28 cellular contexts compared by ENCODE assay signal in genomic region chr22:42732071-42732470, GRCh38. TPM values are rescaled to one million over a fixed set of nuclear protein-coding genes. Genes with fewer than 3 reads are reported as not detected.
"Had no signal": no experiment of that assay in that cellular context is flagged by ENCODE, and none has a peak within 500 bp of the region (broad histone marks: within the 10 kb centered on the region; RNA-seq: fewer than 3 reads in every experiment).

No MANE protein-coding gene starts in this region.

- H3K4me1 Mint-ChIP-seq: activated T-helper 17 cell treated with anti-CD3 and anti-CD28 coated beads, Interleukin-2, amount 50 U/mL, for 72 hours; T-helper 17 cell had no signal

- H3K9me3 ChIP-seq: body of pancreas, esophagus squamous epithelium, gastroesophageal sphincter had no signal

- H3K27ac Mint-ChIP-seq: activated B cell treated with CpG ODN at 0.5 μM for 24 hours; activated CD8-positive, alpha-beta T cell treated with anti-CD3 and anti-CD28 coated beads for 36 hours; activated naive CD8-positive, alpha-beta T cell; activated T-helper 17 cell treated with anti-CD3 and anti-CD28 coated beads, Interleukin-2, amount 50 U/mL, for 72 hours; T-helper 17 cell; T-helper 2 cell treated with Interferon-gamma antibody and Interleukin-4, amounts not matched to agents 5 μg/mL and 100 μg/mL, for 36 hours had no signal

- H3K4me3 ChIP-seq: body of pancreas, esophagus squamous epithelium, gastroesophageal sphincter had no signal

- H3K27ac ChIP-seq: body of pancreas, epithelial cell of prostate, esophagus squamous epithelium, gastroesophageal sphincter, WERI-Rb-1 had no signal

- H3K36me3 Mint-ChIP-seq: activated naive CD8-positive, alpha-beta T cell had no signal

- H3K4me1 ChIP-seq: body of pancreas, gastroesophageal sphincter had no signal

- ATAC-seq: activated CD4-positive, CD25-positive, alpha-beta regulatory T cell treated with anti-CD3 and anti-CD28 coated beads, Interleukin-2, amount 50 U/mL, for 24 hours; activated CD8-positive, alpha-beta T cell treated with anti-CD3 and anti-CD28 coated beads for 36 hours; activated T-cell treated with anti-CD3 and anti-CD28 coated beads, Interleukin-2, amount 50 U/mL, for 4 hours; activated T-helper 17 cell treated with anti-CD3 and anti-CD28 coated beads, Interleukin-2, amount 50 U/mL, for 72 hours; body of pancreas; gastroesophageal sphincter; T-helper 17 cell had no signal

- DNase-seq: activated B cell treated with CpG ODN at 0.5 μM for 24 hours; activated CD4-positive, alpha-beta T cell treated with anti-CD3 and anti-CD28 coated beads for 48 hours; activated CD4-positive, alpha-beta T cell treated with anti-CD3 and anti-CD28 coated beads, Interleukin-2, amount 50 U/mL, for 1 hour; activated CD4-positive, alpha-beta T cell treated with anti-CD3 and anti-CD28 coated beads, Interleukin-2, amount 50 U/mL, for 48 hours; activated CD8-positive, alpha-beta memory T cell treated with anti-CD3 and anti-CD28 coated beads for 24 hours; activated CD8-positive, alpha-beta T cell treated with anti-CD3 and anti-CD28 coated beads for 36 hours; activated effector memory CD4-positive, alpha-beta T cell treated with Interleukin-2 at 50 U/mL for 16 hours; activated gamma-delta T cell treated with Interleukin-2 at 50 U/mL for 16 hours; activated naive CD4-positive, alpha-beta T cell treated with anti-CD3 and anti-CD28 coated beads, Interleukin-2, amount 50 U/mL, for 16 hours; activated naive CD4-positive, alpha-beta T cell treated with Interleukin-2 at 50 U/mL for 16 hours; activated T-cell treated with anti-CD3 and anti-CD28 coated beads, Interleukin-2, amount 50 U/mL, for 4 hours; amniotic stem cell; anterior cingulate cortex; body of pancreas; caudate nucleus; effector CD8-positive, alpha-beta T cell; esophagus squamous epithelium; foreskin melanocyte; T-helper 1 cell; T-helper 17 cell; T1000; WERI-Rb-1 had no signal

- H3K27me3 ChIP-seq: body of pancreas, esophagus squamous epithelium, gastroesophageal sphincter had no signal

- H3K4me3 Mint-ChIP-seq: activated B cell treated with CpG ODN at 0.5 μM for 24 hours; activated CD8-positive, alpha-beta T cell treated with anti-CD3 and anti-CD28 coated beads for 36 hours; activated naive CD8-positive, alpha-beta T cell; activated T-cell treated with anti-CD3 and anti-CD28 coated beads, Interleukin-2, amount 50 U/mL, for 4 hours; activated T-helper 17 cell treated with anti-CD3 and anti-CD28 coated beads, Interleukin-2, amount 50 U/mL, for 72 hours; T-helper 17 cell; T-helper 2 cell treated with Interferon-gamma antibody and Interleukin-4, amounts not matched to agents 5 μg/mL and 100 μg/mL, for 36 hours had no signal

- H3K9me3 Mint-ChIP-seq: activated B cell treated with CpG ODN at 0.5 μM for 24 hours; activated CD8-positive, alpha-beta T cell treated with anti-CD3 and anti-CD28 coated beads for 36 hours; activated T-cell treated with anti-CD3 and anti-CD28 coated beads, Interleukin-2, amount 50 U/mL, for 4 hours; activated T-helper 17 cell treated with anti-CD3 and anti-CD28 coated beads, Interleukin-2, amount 50 U/mL, for 72 hours; T-helper 2 cell treated with Interferon-gamma antibody and Interleukin-4, amounts not matched to agents 5 μg/mL and 100 μg/mL, for 36 hours had no signal

- H3K36me3 ChIP-seq: esophagus squamous epithelium, gastroesophageal sphincter, WERI-Rb-1 had no signal

RNA-seq across cellular contexts. Expression of gene A4GALT, which starts 11.4 kb away (rescaled TPM):
- total RNA-seq: activated T-cell treated with anti-CD3 and anti-CD28 coated beads, Interleukin-2, amount 50 U/mL, for 4 hours; T-helper 17 cell had no signal
